Comparison of ENCODE assay signal across 9 cellular contexts in the genomic region with DNA sequence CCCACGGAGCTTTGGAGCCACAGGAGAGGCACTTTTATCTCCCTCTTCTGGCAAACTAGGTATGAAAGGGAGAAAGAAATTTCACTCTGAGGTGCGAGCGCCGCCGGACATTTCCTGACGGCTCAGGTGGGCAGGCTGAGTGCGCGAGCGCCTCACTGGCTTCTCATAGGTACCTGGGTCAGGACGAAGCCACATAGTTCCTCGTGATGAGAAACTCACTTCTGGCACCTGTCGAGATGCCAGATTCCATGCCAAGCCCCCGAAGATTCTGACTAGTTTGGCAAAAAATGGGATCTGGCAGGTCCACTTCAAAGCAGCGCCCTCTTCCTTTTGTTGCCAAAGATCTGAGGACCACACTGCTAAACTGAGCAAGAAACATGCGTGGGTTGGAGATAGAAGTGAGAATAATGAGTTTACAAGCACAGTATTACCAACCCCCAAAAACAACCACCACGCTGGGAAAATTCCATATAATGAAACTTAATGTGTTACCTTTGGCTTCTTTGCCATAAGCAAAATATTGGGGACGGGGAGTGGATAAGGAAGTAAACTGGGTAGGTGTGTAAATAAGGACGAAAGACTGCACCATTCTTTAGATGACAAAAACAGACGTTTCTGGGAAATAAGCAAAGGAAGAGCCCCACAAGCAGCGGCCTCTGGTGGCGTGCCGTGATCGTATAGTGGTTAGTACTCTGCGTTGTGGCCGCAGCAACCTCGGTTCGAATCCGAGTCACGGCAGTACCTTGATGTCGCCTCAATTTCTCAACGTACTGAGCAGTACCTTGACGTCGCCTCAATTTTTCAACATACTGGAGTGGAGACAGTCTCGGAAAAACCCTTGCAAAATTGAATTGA.
DNase-seq lines count a peak whose midpoint lies in the region; ATAC-seq and TF ChIP-seq lines count a peak whose summit lies in the region.
"Had no signal": no experiment of that assay in that cellular context is flagged by ENCODE, and none has a peak within 500 bp of the region (broad histone marks: within the 10 kb centered on the region; RNA-seq: fewer than 3 reads in every experiment).

No MANE protein-coding gene starts in this region.

- no peak for TF ChIP-seq CTCF in coronary artery (IDR thresholded peaks at IDR 0.05)
- TF ChIP-seq CTCF in lower lobe of right lung (IDR thresholded peaks at IDR 0.05): peak; percentile 58

- H3K9me3 ChIP-seq in lower lobe of right lung: no peaks in the 10 kb centered on the region
- H3K9me3 ChIP-seq: neutrophil had no signal

- no peaks in the 10 kb centered on the region for H3K27me3 ChIP-seq in lower lobe of right lung (ENCODE audit: low read depth)

- H3K36me3 ChIP-seq in lower lobe of right lung: no peaks in the 10 kb centered on the region
- H3K36me3 ChIP-seq: neutrophil had no signal

- H3K27ac ChIP-seq in coronary artery (peak overlapping the region in 1 of 2 donors; percentile 42), lower lobe of right lung (peak overlapping the region; percentile 58)
- H3K27ac ChIP-seq: neutrophil had no signal

- peak overlapping the region; percentile 70 for H3K4me3 ChIP-seq in coronary artery
- peak overlapping the region; percentile 52 for H3K4me3 ChIP-seq in lower lobe of right lung

- DNase-seq in Daoy (ENCODE audit: low read depth) (peak; percentile 89), HCEC 1CT (peak; percentile 71), NCI-H2171 treated with DMSO at 0.1 percent for 48 hours (lab: John Stamatoyannopoulos, UW) (peak; percentile 74), coronary artery (ENCODE audit: low spot score) (no peak), lower lobe of right lung (peak; percentile 73), HuH-7.5 (ENCODE audit: low spot score) (no peak)
- peak; percentile 90 for DNase-seq in activated CD4-positive, alpha-beta T cell treated with anti-CD3 and anti-CD28 coated beads for 48 hours
- peak in 2 of 3 donors; percentile 60 to 76 for DNase-seq in stimulated activated CD4-positive, alpha-beta T cell treated with anti-CD3 and anti-CD28 coated beads, TNF-alpha, amount 100 ng/mL, for 48 hours (ENCODE audit: low read depth in 3 of 3)

- peak; percentile 85 to 92 for ATAC-seq in lower lobe of right lung

- H3K4me1 ChIP-seq in lower lobe of right lung: peaks cover 15% of the 10 kb centered on the region

- intact Hi-C loops in lower lobe of right lung (cut with DNase I): no loop called here

Comparison
In these comparisons a context has a peak if more than half of its experiments do, and no peak if none do; other contexts are left out.
1. DNase-seq: peak in Daoy (single experiment), HCEC 1CT (single experiment), NCI-H2171 treated with DMSO at 0.1 percent for 48 hours (single experiment), activated CD4-positive, alpha-beta T cell treated with anti-CD3 and anti-CD28 coated beads for 48 hours (single experiment), lower lobe of right lung (single experiment) and stimulated activated CD4-positive, alpha-beta T cell treated with anti-CD3 and anti-CD28 coated beads, TNF-alpha, amount 100 ng/mL, for 48 hours (2 of 3); none in coronary artery (single experiment) and HuH-7.5 (single experiment).